In genomic region chr19:18100710-18101109, GRCh38 we compare ENCODE assay signal across 1 cellular context.
TF ChIP-seq lines count a peak whose summit lies in the region.

No MANE protein-coding gene starts in this region.

TF ChIP-seq in HepG2, 621 proteins besides CTCF, POLR2A, EP300 and RAD21 (continued from another document and continues in another):
- TF ChIP-seq PRDM15 (CRISPR knock-in tag; IDR thresholded peaks at IDR 0.05) (no peak), ZNF367 (CRISPR knock-in tag; IDR thresholded peaks at IDR 0.05; ENCODE audit: borderline replicate concordance) (no peak), FOXP1 (IDR thresholded peaks at IDR 0.05) (no peak), FOXP1 (CRISPR knock-in tag; IDR thresholded peaks at IDR 0.05) (no peak), MXD4 (CRISPR knock-in tag; IDR thresholded peaks at IDR 0.05) (no peak), ZNF350 (CRISPR knock-in tag; IDR thresholded peaks at IDR 0.05; ENCODE audit: borderline replicate concordance, low read depth) (no peak), GZF1 (CRISPR knock-in tag; IDR thresholded peaks at IDR 0.05) (no peak), MAFG (CRISPR knock-in tag; IDR thresholded peaks at IDR 0.05) (no peak), ZNF562 (CRISPR knock-in tag; IDR thresholded peaks at IDR 0.05; ENCODE audit: borderline replicate concordance) (no peak), HDAC1 (CRISPR knock-in tag; IDR thresholded peaks at IDR 0.05) (peak; percentile 58; the same call in 1 of the 2 replicates), ZNF317 (CRISPR knock-in tag; IDR thresholded peaks at IDR 0.05) (no peak), ZNF564 (CRISPR knock-in tag; IDR thresholded peaks at IDR 0.05) (no peak), ERF (CRISPR knock-in tag; IDR thresholded peaks at IDR 0.05) (no peak), ZNF615 (CRISPR knock-in tag; IDR thresholded peaks at IDR 0.05; ENCODE audit: borderline replicate concordance) (no peak), HES4 (CRISPR knock-in tag; IDR thresholded peaks at IDR 0.05; ENCODE audit: borderline replicate concordance) (no peak), SOX6 (IDR thresholded peaks at IDR 0.05) (no peak), SOX6 (CRISPR knock-in tag; IDR thresholded peaks at IDR 0.05) (peak; percentile 38; the same call in 1 of the 2 replicates), ZNF687 (CRISPR knock-in tag; IDR thresholded peaks at IDR 0.05) (peak; percentile 82), STAT5B (CRISPR knock-in tag; IDR thresholded peaks at IDR 0.05) (no peak), NFYC (CRISPR knock-in tag; IDR thresholded peaks at IDR 0.05) (peak; percentile 85), RFX5 (IDR thresholded peaks at IDR 0.05; ENCODE audit: low read depth, low read length) (peak; percentile 62), ZNF234 (CRISPR knock-in tag; conservative IDR thresholded peaks at IDR 0.05) (no peak), RFX1 (IDR thresholded peaks at IDR 0.05) (no peak), SKI (IDR thresholded peaks at IDR 0.05; ENCODE audit: partially characterized antibody) (no peak), ARNTL (CRISPR knock-in tag; IDR thresholded peaks at IDR 0.05) (no peak), HOXA5 (CRISPR knock-in tag; IDR thresholded peaks at IDR 0.05) (no peak), ZBTB8A (CRISPR knock-in tag; IDR thresholded peaks at IDR 0.05; ENCODE audit: borderline replicate concordance, low read depth) (no peak), NCOR1 (IDR thresholded peaks at IDR 0.05; ENCODE audit: borderline replicate concordance, low read length) (no peak), TFE3 (CRISPR knock-in tag; IDR thresholded peaks at IDR 0.05) (no peak), ZNF556 (CRISPR knock-in tag; IDR thresholded peaks at IDR 0.05; ENCODE audit: borderline replicate concordance) (no peak), GLI4 (CRISPR knock-in tag; IDR thresholded peaks at IDR 0.05; ENCODE audit: borderline replicate concordance) (no peak), PREB (CRISPR knock-in tag; IDR thresholded peaks at IDR 0.05) (no peak), SALL2 (CRISPR knock-in tag; IDR thresholded peaks at IDR 0.05) (no peak), NONO (IDR thresholded peaks at IDR 0.05) (no peak), NONO (CRISPR knock-in tag; conservative IDR thresholded peaks at IDR 0.05) (no peak), ATF7-NPFF (CRISPR knock-in tag; IDR thresholded peaks at IDR 0.05; ENCODE audit: low read depth) (no peak), TEAD2 (CRISPR knock-in tag; IDR thresholded peaks at IDR 0.05) (no peak), ZUFSP (CRISPR knock-in tag; IDR thresholded peaks at IDR 0.05; ENCODE audit: borderline replicate concordance) (no peak), IRX3 (CRISPR knock-in tag; IDR thresholded peaks at IDR 0.05; ENCODE audit: borderline replicate concordance, low read depth) (no peak), NR2C2 (CRISPR knock-in tag; IDR thresholded peaks at IDR 0.05; ENCODE audit: borderline replicate concordance) (no peak; the same call in 1 of the 2 replicates), PPARG (CRISPR knock-in tag; conservative IDR thresholded peaks at IDR 0.05) (no peak), KLF9 (CRISPR knock-in tag; IDR thresholded peaks at IDR 0.05; ENCODE audit: low read depth) (no peak), THAP11 (CRISPR knock-in tag; IDR thresholded peaks at IDR 0.05) (0 out of 2 replicates have a peak, but pooled peaks have one; percentile 35), ZNF12 (CRISPR knock-in tag; IDR thresholded peaks at IDR 0.05) (no peak), ZFP91 (CRISPR knock-in tag; IDR thresholded peaks at IDR 0.05; ENCODE audit: borderline replicate concordance) (no peak), CHD2 (IDR thresholded peaks at IDR 0.05; ENCODE audit: low read depth, low read length) (no peak), ZNF574 (CRISPR knock-in tag; IDR thresholded peaks at IDR 0.05) (no peak), AHR (CRISPR knock-in tag; IDR thresholded peaks at IDR 0.05) (no peak), PBX3 (CRISPR knock-in tag; IDR thresholded peaks at IDR 0.05; ENCODE audit: borderline replicate concordance) (no peak), ZNF430 (CRISPR knock-in tag; IDR thresholded peaks at IDR 0.05) (peak; percentile 66; the same call in 1 of the 2 replicates), THYN1 (CRISPR knock-in tag; IDR thresholded peaks at IDR 0.05; ENCODE audit: borderline replicate concordance, low read depth) (no peak), DPF2 (CRISPR knock-in tag; IDR thresholded peaks at IDR 0.05; ENCODE audit: borderline replicate concordance, low read depth) (no peak), HNRNPH1 (optimal IDR thresholded peaks at IDR 0.05; ENCODE audit: low read depth, low read length) (no peak), ZNF782 (CRISPR knock-in tag; IDR thresholded peaks at IDR 0.05; ENCODE audit: borderline replicate concordance) (no peak), SIX1 (CRISPR knock-in tag; IDR thresholded peaks at IDR 0.05; ENCODE audit: borderline replicate concordance) (no peak), ZNF143 (CRISPR knock-in tag; IDR thresholded peaks at IDR 0.05) (no peak)
